Comparison of ENCODE assay signal across 1 cellular context in the genomic region with DNA sequence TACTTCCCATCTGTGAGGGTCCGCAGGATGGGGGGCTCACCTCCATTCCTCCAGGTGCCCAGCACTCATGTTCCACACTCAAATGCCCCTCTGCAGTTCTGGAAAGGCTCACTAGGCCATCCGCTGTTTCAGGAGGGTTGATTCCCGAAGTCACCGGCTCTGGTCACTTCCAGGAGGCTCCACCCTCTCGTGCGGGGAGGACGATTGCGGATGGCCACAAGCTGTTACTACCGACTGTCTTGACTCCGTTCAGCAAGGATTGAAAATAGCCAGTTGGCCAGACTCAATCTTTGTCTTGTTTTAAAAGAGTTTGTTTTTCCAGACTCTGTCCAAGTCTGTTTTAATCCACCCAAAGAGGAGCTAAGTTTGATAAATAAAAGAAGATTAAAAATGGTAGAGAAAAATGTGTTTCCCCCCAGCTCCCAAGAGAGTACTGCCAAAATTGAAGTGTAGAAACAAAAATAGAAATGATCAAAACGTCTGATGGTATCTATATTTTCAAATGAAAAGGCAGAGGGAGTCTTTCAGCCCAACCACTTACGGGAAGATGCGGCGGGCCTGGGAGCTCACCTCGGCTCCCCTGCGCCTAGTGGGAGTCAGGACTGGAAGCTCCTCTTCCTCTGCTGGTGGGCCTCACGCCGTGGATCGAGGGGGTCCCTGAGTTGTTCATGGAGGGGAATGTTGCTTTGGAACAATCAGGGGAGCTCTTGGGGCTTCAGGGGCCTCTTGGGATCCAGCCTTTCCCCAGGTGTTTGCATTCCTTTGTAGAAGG.
TF ChIP-seq lines count a peak whose summit lies in the region.

No MANE protein-coding gene starts in this region.

TF ChIP-seq in HEK293, 187 proteins besides CTCF, POLR2A, EP300 and RAD21:
- TF ChIP-seq, protein P1, sequence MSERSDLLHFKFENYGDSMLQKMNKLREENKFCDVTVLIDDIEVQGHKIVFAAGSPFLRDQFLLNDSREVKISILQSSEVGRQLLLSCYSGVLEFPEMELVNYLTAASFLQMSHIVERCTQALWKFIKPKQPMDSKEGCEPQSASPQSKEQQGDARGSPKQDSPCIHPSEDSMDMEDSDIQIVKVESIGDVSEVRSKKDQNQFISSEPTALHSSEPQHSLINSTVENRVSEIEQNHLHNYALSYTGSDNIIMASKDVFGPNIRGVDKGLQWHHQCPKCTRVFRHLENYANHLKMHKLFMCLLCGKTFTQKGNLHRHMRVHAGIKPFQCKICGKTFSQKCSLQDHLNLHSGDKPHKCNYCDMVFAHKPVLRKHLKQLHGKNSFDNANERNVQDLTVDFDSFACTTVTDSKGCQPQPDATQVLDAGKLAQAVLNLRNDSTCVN (tag by site-specific recombination; optimal IDR thresholded peaks at IDR 0.05): no peak
- TF ChIP-seq, protein P2, sequence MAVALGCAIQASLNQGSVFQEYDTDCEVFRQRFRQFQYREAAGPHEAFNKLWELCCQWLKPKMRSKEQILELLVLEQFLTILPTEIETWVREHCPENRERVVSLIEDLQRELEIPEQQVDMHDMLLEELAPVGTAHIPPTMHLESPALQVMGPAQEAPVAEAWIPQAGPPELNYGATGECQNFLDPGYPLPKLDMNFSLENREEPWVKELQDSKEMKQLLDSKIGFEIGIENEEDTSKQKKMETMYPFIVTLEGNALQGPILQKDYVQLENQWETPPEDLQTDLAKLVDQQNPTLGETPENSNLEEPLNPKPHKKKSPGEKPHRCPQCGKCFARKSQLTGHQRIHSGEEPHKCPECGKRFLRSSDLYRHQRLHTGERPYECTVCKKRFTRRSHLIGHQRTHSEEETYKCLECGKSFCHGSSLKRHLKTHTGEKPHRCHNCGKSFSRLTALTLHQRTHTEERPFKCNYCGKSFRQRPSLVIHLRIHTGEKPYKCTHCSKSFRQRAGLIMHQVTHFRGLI (tag by site-specific recombination; IDR thresholded peaks at IDR 0.05): peak; percentile 85
TF ChIP-seq in HEK293: peak in this region for 1.
